In the genomic region with DNA sequence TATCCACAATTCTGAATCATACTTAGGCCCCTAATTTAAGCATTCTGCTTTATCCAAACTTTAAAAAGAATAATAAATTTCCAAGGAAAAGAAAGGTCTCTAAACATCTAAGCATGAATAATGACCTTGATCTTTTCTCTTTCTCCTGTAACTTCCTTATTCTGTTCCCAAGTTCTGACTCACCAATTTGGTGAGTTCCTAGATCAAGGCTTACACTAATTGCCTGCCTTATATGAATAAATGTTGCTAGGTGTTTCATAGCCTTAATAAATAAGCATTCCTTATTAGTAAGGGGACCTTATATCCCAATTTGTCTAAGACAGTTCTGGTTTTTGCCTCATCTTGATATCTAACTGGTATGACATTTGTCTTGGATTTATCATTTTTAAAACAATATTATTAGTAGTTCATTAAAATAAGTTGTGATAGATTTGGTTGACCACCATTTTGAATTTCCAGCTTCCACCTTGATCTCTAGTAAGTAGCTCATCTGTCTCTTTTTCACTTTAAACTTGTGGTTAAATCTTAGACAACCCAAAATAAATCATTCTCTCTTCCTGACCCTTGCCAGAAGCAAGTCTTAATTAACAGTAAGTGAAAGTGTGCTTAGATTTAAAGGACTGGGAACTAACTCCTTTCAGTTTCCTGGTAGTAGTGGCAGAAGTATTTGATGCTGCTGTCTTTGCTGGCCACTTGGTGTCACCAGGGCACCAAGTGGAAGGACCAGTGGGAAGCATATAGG, we compare ENCODE assay signal across 8 cellular contexts.
DNase-seq lines count a peak whose midpoint lies in the region; ATAC-seq, FAIRE-seq and TF ChIP-seq lines count a peak whose summit lies in the region.

No MANE protein-coding gene starts in this region.

- peak; percentile 62 for ATAC-seq in HepG2
- no peak for ATAC-seq in stimulated activated effector memory CD8-positive, alpha-beta T cell treated with anti-CD3 and anti-CD28 coated beads, Interleukin-12 subunit alpha, Interleukin-12 subunit beta, amount 100 ng/mL, for 72 hours

- H3K4me3 Mint-ChIP-seq in stimulated activated effector memory CD8-positive, alpha-beta T cell treated with anti-CD3 and anti-CD28 coated beads, Interleukin-12 subunit alpha, Interleukin-12 subunit beta, amount 100 ng/mL, for 72 hours: no peak overlapping the region

- H3K4me1 ChIP-seq in HepG2 (ENCODE audit: insufficient read depth, low read length): peaks cover 22% of the 10 kb centered on the region; the same call in 1 of the 2 replicates

- TF ChIP-seq RAD21 in HepG2 (CRISPR knock-in tag; IDR thresholded peaks at IDR 0.05): no peak

- H3K9ac ChIP-seq in HepG2 (ENCODE audit: insufficient read depth, low read depth, low read length): no peak overlapping the region

- TF ChIP-seq CTCF in AG10803 (conservative IDR thresholded peaks at IDR 0.05; ENCODE audit: low read length): peak; percentile 26
- peak; percentile 23 for TF ChIP-seq CTCF in HFF-Myc (IDR thresholded peaks at IDR 0.05; ENCODE audit: low read depth, low read length, missing control alignments)
- peak; percentile 39 for TF ChIP-seq CTCF in astrocyte of the spinal cord (IDR thresholded peaks at IDR 0.05; ENCODE audit: low read depth, low read length)
- TF ChIP-seq CTCF in HepG2 (CRISPR knock-in tag; IDR thresholded peaks at IDR 0.05): peak; percentile 56

- H3K27ac ChIP-seq in HepG2 (ENCODE audit: extremely low read length, insufficient read depth, low read length): no peak overlapping the region

- intact Hi-C loops in HepG2 (cut with micrococcal nuclease; ENCODE audit: unreplicated experiment): loop anchor here (2.0 kb wide), 1 partner anchor 182 kb away; no protein-coding TSS in a partner anchor

- H3K9me3 Mint-ChIP-seq in stimulated activated effector memory CD8-positive, alpha-beta T cell treated with anti-CD3 and anti-CD28 coated beads, Interleukin-12 subunit alpha, Interleukin-12 subunit beta, amount 100 ng/mL, for 72 hours: no peaks in the 10 kb centered on the region

- H3K4me3 ChIP-seq in AG10803 (ENCODE audit: low read length) (no peak overlapping the region), HFF-Myc (replicated peaks; ENCODE audit: low read depth, low read length) (no peak overlapping the region), astrocyte of the spinal cord (ENCODE audit: low read depth, low read length) (no peak overlapping the region), HepG2 (replicated peaks in 1 of 3; ENCODE audit: insufficient read depth in 1 of 3, low read depth in 2 of 3, low read length in 3 of 3) (no peak overlapping the region)

- POLR2A ChIA-PET in HepG2 (lab: Yijun Ruan, JAX): interaction anchor here (1.1 kb wide), 1 partner anchor 11 kb away, joined by 5 read pairs; no protein-coding TSS in a partner anchor

- in situ Hi-C loops in astrocyte of the spinal cord (cut with HindIII; ENCODE audit: low sequenced_read_pairs) (no loop called here), HepG2 (cut with HindIII; ENCODE audit: extremely low pct_ligation_motif_present, low pct_unique_long_range_greater_than_20kb) (loop anchor here (10.0 kb wide), 1 partner anchor 64 kb away; no protein-coding TSS in a partner anchor)

- H3K36me3 ChIP-seq in HepG2 (replicated peaks in 1 of 2; ENCODE audit: control insufficient read depth in 1 of 2, insufficient read depth in 2 of 2, low read length in 2 of 2): no peaks in the 10 kb centered on the region

- no peaks in the 10 kb centered on the region for H3K27me3 ChIP-seq in HepG2 (ENCODE audit: control insufficient read depth in 1 of 2, insufficient read depth in 2 of 2, low read length in 2 of 2)

- no peak overlapping the region for H3K27ac Mint-ChIP-seq in stimulated activated effector memory CD8-positive, alpha-beta T cell treated with anti-CD3 and anti-CD28 coated beads, Interleukin-12 subunit alpha, Interleukin-12 subunit beta, amount 100 ng/mL, for 72 hours

- H2AFZ ChIP-seq in HepG2 (ENCODE audit: low read length): no peak overlapping the region

- H3K4me2 ChIP-seq in HepG2 (ENCODE audit: low read depth, low read length): no peak overlapping the region

- no peak for FAIRE-seq in HepG2 (lab: Jason Lieb, UNC)

- no peaks in the 10 kb centered on the region for H4K20me1 ChIP-seq in HepG2 (ENCODE audit: insufficient read depth, low read length)

- no peaks in the 10 kb centered on the region for H3K36me3 Mint-ChIP-seq in stimulated activated effector memory CD8-positive, alpha-beta T cell treated with anti-CD3 and anti-CD28 coated beads, Interleukin-12 subunit alpha, Interleukin-12 subunit beta, amount 100 ng/mL, for 72 hours

- DNase-seq in AG10803 (ENCODE audit: low read depth) (peak; percentile 15), HFF-Myc (ENCODE audit: extremely low read depth, low read depth) (no peak), astrocyte of the spinal cord (ENCODE audit: low read depth, low spot score) (peak; percentile 23), HepG2 (ENCODE audit: low spot score) (no peak), DMS 273 treated with DMSO at 0.1 percent for 48 hours (lab: John Stamatoyannopoulos, UW) (no peak), HPDE6-E6E7 (ENCODE audit: extremely low spot score) (no peak), GM19240 (ENCODE audit: insufficient read length, low spot score) (no peak)
- DNase-seq in stimulated activated effector memory CD8-positive, alpha-beta T cell treated with anti-CD3 and anti-CD28 coated beads, Interleukin-12 subunit alpha, Interleukin-12 subunit beta, amount 100 ng/mL, for 72 hours (ENCODE audit: low spot score in 2 of 2): no peak

- CTCF ChIA-PET in HepG2 (lab: Yijun Ruan, JAX; ENCODE audit: low intra/inter-chr PET ratio, low total read pairs): no interaction called here

- H3K9me3 ChIP-seq in HepG2 (ENCODE audit: low read length): no peaks in the 10 kb centered on the region

- no TSS peak for BruUV-seq in HepG2 (replicated peaks; lab: Mats Ljungman, UMichigan)

- TF ChIP-seq EP300 in HepG2 (IDR thresholded peaks at IDR 0.05; ENCODE audit: low read depth in 2 of 2, low read length in 2 of 2): no peak
- TF ChIP-seq EP300 in HepG2 (CRISPR knock-in tag; IDR thresholded peaks at IDR 0.05; ENCODE audit: borderline replicate concordance): no peak

- H3K79me2 ChIP-seq in HepG2 (ENCODE audit: insufficient read depth, low read length): no peaks in the 10 kb centered on the region

- TF ChIP-seq POLR2A in HepG2 (IDR thresholded peaks at IDR 0.05; ENCODE audit: insufficient read depth in 1 of 2, low read depth in 2 of 2, low read length in 2 of 2): no peak

- no peaks in the 10 kb centered on the region for H3K4me1 Mint-ChIP-seq in stimulated activated effector memory CD8-positive, alpha-beta T cell treated with anti-CD3 and anti-CD28 coated beads, Interleukin-12 subunit alpha, Interleukin-12 subunit beta, amount 100 ng/mL, for 72 hours

TF ChIP-seq in HepG2, 621 proteins besides CTCF, POLR2A, EP300 and RAD21:
- TF ChIP-seq CREB1 (IDR thresholded peaks at IDR 0.05) (no peak), CREB1 (CRISPR knock-in tag; IDR thresholded peaks at IDR 0.05) (0 out of 2 replicates have a peak, but pooled peaks have one; percentile 6), CC2D1A (CRISPR knock-in tag; IDR thresholded peaks at IDR 0.05) (no peak), ZNF430 (CRISPR knock-in tag; IDR thresholded peaks at IDR 0.05) (no peak), THAP11 (CRISPR knock-in tag; IDR thresholded peaks at IDR 0.05) (no peak), NFYB (CRISPR knock-in tag; IDR thresholded peaks at IDR 0.05) (no peak), STAG1 (CRISPR knock-in tag; IDR thresholded peaks at IDR 0.05) (peak; percentile 68), SMC3 (IDR thresholded peaks at IDR 0.05; ENCODE audit: low read length) (0 out of 2 replicates have a peak, but pooled peaks have one; percentile 10)
- TF ChIP-seq, protein P1, sequence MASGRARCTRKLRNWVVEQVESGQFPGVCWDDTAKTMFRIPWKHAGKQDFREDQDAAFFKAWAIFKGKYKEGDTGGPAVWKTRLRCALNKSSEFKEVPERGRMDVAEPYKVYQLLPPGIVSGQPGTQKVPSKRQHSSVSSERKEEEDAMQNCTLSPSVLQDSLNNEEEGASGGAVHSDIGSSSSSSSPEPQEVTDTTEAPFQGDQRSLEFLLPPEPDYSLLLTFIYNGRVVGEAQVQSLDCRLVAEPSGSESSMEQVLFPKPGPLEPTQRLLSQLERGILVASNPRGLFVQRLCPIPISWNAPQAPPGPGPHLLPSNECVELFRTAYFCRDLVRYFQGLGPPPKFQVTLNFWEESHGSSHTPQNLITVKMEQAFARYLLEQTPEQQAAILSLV (CRISPR knock-in tag; IDR thresholded peaks at IDR 0.05; ENCODE audit: borderline replicate concordance): no peak
- TF ChIP-seq, protein P2, sequence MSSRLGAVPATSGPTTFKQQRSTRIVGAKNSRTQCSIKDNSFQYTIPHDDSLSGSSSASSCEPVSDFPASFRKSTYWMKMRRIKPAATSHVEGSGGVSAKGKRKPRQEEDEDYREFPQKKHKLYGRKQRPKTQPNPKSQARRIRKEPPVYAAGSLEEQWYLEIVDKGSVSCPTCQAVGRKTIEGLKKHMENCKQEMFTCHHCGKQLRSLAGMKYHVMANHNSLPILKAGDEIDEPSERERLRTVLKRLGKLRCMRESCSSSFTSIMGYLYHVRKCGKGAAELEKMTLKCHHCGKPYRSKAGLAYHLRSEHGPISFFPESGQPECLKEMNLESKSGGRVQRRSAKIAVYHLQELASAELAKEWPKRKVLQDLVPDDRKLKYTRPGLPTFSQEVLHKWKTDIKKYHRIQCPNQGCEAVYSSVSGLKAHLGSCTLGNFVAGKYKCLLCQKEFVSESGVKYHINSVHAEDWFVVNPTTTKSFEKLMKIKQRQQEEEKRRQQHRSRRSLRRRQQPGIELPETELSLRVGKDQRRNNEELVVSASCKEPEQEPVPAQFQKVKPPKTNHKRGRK (CRISPR knock-in tag; IDR thresholded peaks at IDR 0.05): no peak

Comparison
In these comparisons a context has a peak if more than half of its experiments do, and no peak if none do; other contexts are left out.
1. DNase-seq: peak in AG10803 (single experiment) and astrocyte of the spinal cord (single experiment); none in HFF-Myc (single experiment), HepG2 (single experiment), stimulated activated effector memory CD8-positive, alpha-beta T cell treated with anti-CD3 and anti-CD28 coated beads, Interleukin-12 subunit alpha, Interleukin-12 subunit beta, amount 100 ng/mL, for 72 hours (0 of 2), DMS 273 treated with DMSO at 0.1 percent for 48 hours (single experiment), HPDE6-E6E7 (single experiment) and GM19240 (single experiment).
2. Peak in every context shown above with its lines, with median percentiles within 50 percentile points of each other: CTCF ChIP-seq.